ENCODE assay signal across 9 cellular contexts in the genomic region with DNA sequence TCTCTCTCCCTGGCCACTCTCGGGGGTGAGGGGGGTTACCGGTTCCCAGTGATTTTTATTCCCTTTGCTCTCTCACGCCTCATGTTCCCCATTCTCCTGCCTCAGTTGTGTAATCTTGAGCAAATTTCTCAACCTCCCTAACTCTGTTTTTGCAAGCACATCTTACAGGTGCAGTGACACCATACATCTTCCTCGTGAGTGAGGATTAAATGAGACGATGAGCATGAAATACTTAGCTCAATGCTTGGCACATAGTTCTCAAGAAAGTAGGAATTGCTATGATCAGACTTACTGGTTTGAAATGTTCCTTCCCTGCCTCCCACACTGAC. TPM values are rescaled to one million over a fixed set of nuclear protein-coding genes. Genes with fewer than 3 reads are reported as not detected.
DNase-seq lines count a peak whose midpoint lies in the region; ATAC-seq and TF ChIP-seq lines count a peak whose summit lies in the region.
"Had no signal": no experiment of that assay in that cellular context is flagged by ENCODE, and none has a peak within 500 bp of the region (broad histone marks: within the 10 kb centered on the region; RNA-seq: fewer than 3 reads in every experiment).

No MANE protein-coding gene starts in this region.

- no peaks in the 10 kb centered on the region for H3K9me3 Mint-ChIP-seq in naive thymus-derived CD8-positive, alpha-beta T cell

- WGBS in heart right ventricle, 2 donors, result 47 to 49% methylated on average over 5 of the region's 5 CpGs
- WGBS in right cardiac atrium, result 50% methylated on average over 5 of the region's 5 CpGs
- 52 to 58% (median 53%) methylated on average over 5 of the region's 5 CpGs for WGBS in ovary, 3 donors

- H3K9me3 ChIP-seq in heart right ventricle (no peaks in the 10 kb centered on the region), right cardiac atrium (ENCODE audit: control insufficient read depth, low read length) (no peaks in the 10 kb centered on the region), ascending aorta (no peaks in the 10 kb centered on the region), ovary (no peaks in the 10 kb centered on the region)
- H3K9me3 ChIP-seq: SK-N-SH had no signal

- no peak for TF ChIP-seq CTCF in heart right ventricle (IDR thresholded peaks at IDR 0.05)
- no peak for TF ChIP-seq CTCF in ascending aorta (IDR thresholded peaks at IDR 0.05)
- no peak for TF ChIP-seq CTCF in ovary (IDR thresholded peaks at IDR 0.05)

- peak overlapping the region in 4 of 10 donors; percentile 24 to 71 (median 51) for H3K27ac Mint-ChIP-seq in naive thymus-derived CD8-positive, alpha-beta T cell

- H3K27ac ChIP-seq in heart right ventricle, result peak overlapping the region in 8 of 10 donors; percentile 14 to 83 (median 40)
- H3K27ac ChIP-seq in right cardiac atrium (ENCODE audit: low read length), result no peak overlapping the region
- H3K27ac ChIP-seq in ascending aorta, result peak overlapping the region; percentile 29 to 58
- H3K27ac ChIP-seq in ovary, result no peak overlapping the region

- H3K4me3 ChIP-seq in heart right ventricle (peak overlapping the region in 8 of 10 donors; percentile 3 to 49 (median 32)), right cardiac atrium (ENCODE audit: low read length) (no peak overlapping the region), ascending aorta (peak overlapping the region; percentile 34 to 61), ovary (no peak overlapping the region)

- H3K27me3 Mint-ChIP-seq in naive thymus-derived CD8-positive, alpha-beta T cell, result peaks cover 12 to 45% (median 22%) of the 10 kb centered on the region in 5 donors

- TF ChIP-seq POLR2A in ovary (IDR thresholded peaks at IDR 0.05), result no peak

- H3K4me1 Mint-ChIP-seq in naive thymus-derived CD8-positive, alpha-beta T cell, result peaks cover 12 to 36% (median 30%) of the 10 kb centered on the region in 4 donors

- H3K36me3 ChIP-seq in heart right ventricle (no peaks in the 10 kb centered on the region), ascending aorta (no peaks in the 10 kb centered on the region), ovary (no peaks in the 10 kb centered on the region)

- no peaks in the 10 kb centered on the region for H3K36me3 Mint-ChIP-seq in naive thymus-derived CD8-positive, alpha-beta T cell

- H3K27me3 ChIP-seq in heart right ventricle (peaks cover 0 to 42% (median 21%) of the 10 kb centered on the region in 7 donors), right cardiac atrium (ENCODE audit: control insufficient read depth, insufficient read depth) (no peaks in the 10 kb centered on the region), ascending aorta (no peaks in the 10 kb centered on the region), ovary (no peaks in the 10 kb centered on the region)

- peaks cover 0 to 50% (median 17%) of the 10 kb centered on the region in 9 donors for H3K4me1 ChIP-seq in heart right ventricle
- H3K4me1 ChIP-seq in right cardiac atrium (ENCODE audit: control insufficient read depth, insufficient read depth, low read length), result no peaks in the 10 kb centered on the region
- peaks cover 0 to 2% of the 10 kb centered on the region in 2 donors for H3K4me1 ChIP-seq in ascending aorta
- peaks cover 3% of the 10 kb centered on the region for H3K4me1 ChIP-seq in ovary (ENCODE audit: insufficient read depth)

- DNase-seq in heart right ventricle (no peak), right cardiac atrium (no peak), ascending aorta (ENCODE audit: low spot score in 2 of 2) (peak in 1 of 2 donors; percentile 66), foreskin melanocyte (no peak), DMS53 treated with DMSO at 0.1 percent for 48 hours (lab: John Stamatoyannopoulos, UW; ENCODE audit: unreplicated experiment) (no peak), ovary (no peak)
- DNase-seq in naive thymus-derived CD8-positive, alpha-beta T cell, result no peak

- intact Hi-C loops in heart right ventricle (cut with DNase I), result no loop called here
- intact Hi-C loops in right cardiac atrium (cut with DNase I), result no loop called here
- intact Hi-C loops in ascending aorta (cut with DNase I), result no loop called here
- intact Hi-C loops in ovary (cut with DNase I), result no loop called here

- POLR2A ChIA-PET in naive thymus-derived CD8-positive, alpha-beta T cell (lab: Charles Lee), result interaction anchor here (0.5 kb wide), 1 partner anchor 665 kb away, joined by 4 read pairs; no protein-coding TSS in a partner anchor

- ATAC-seq in heart right ventricle (no peak), right cardiac atrium (no peak), GM18498 (IDR thresholded peaks at IDR 0.05; ENCODE audit: unreplicated experiment) (no peak)
- ATAC-seq in naive thymus-derived CD8-positive, alpha-beta T cell, result no peak

- TF ChIP-seq EP300 in ovary (IDR thresholded peaks at IDR 0.05), result no peak

- peak overlapping the region; percentile 64 to 86 (median 76) for H3K4me3 Mint-ChIP-seq in naive thymus-derived CD8-positive, alpha-beta T cell

RNA-seq across cellular contexts. Expression of a gene that starts 2.0 kb away (rescaled TPM):
- total RNA-seq in heart right ventricle, result 1 to 10 TPM in 1 of 10 donors, under 1 TPM in 3, not detected in 6; 0.04 to 3.1 (median 0.11) TPM
- polyA plus RNA-seq in heart right ventricle, result under 1 TPM in 1 of 2 donors, not detected in 1; 0.03 TPM
- total RNA-seq in right cardiac atrium, result not detected
- polyA plus RNA-seq in right cardiac atrium, result 0.07 TPM
- not detected for total RNA-seq in ascending aorta
- under 1 TPM; 0.05 to 0.25 TPM for total RNA-seq in naive thymus-derived CD8-positive, alpha-beta T cell
- 1 to 10 TPM in 1 of 3 donors, under 1 TPM in 2; 0.15 to 5.1 (median 0.24) TPM for polyA plus RNA-seq in naive thymus-derived CD8-positive, alpha-beta T cell
- under 1 TPM in 1 of 7 donors, not detected in 6; 0.08 TPM for total RNA-seq in ovary
- polyA plus RNA-seq in ovary, result under 1 TPM; 0.05 to 0.10 TPM

RNA-seq across cellular contexts. Expression of a gene that starts 18.8 kb away (rescaled TPM):
- total RNA-seq in heart right ventricle, result 100 to 1,000 TPM; 329 to 411 (median 353) TPM
- polyA plus RNA-seq in heart right ventricle, result 100 to 1,000 TPM; 322 to 462 TPM
- total RNA-seq in right cardiac atrium, result 100 to 1,000 TPM; 302 to 323 (median 314) TPM
- polyA plus RNA-seq in right cardiac atrium, result 501 TPM
- total RNA-seq in ascending aorta, result 103 TPM
- total RNA-seq in naive thymus-derived CD8-positive, alpha-beta T cell, result 100 to 1,000 TPM; 110 to 113 TPM
- 100 to 1,000 TPM; 318 to 348 (median 345) TPM for polyA plus RNA-seq in naive thymus-derived CD8-positive, alpha-beta T cell
- total RNA-seq in ovary, result 100 to 1,000 TPM; 159 to 266 (median 248) TPM
- polyA plus RNA-seq in ovary, result 100 to 1,000 TPM; 241 to 438 TPM

Comparison
In these comparisons a context has a peak if more than half of its experiments do, and no peak if none do; other contexts are left out.
1. H3K27ac ChIP-seq: peak in heart right ventricle (8 of 10) and ascending aorta (2 of 2); none in right cardiac atrium (single experiment) and ovary (0 of 2).
2. H3K4me3 ChIP-seq: peak in heart right ventricle (8 of 10) and ascending aorta (2 of 2); none in right cardiac atrium (single experiment) and ovary (single experiment).